Comparison of ENCODE assay signal across 14 cellular contexts in the genomic region with DNA sequence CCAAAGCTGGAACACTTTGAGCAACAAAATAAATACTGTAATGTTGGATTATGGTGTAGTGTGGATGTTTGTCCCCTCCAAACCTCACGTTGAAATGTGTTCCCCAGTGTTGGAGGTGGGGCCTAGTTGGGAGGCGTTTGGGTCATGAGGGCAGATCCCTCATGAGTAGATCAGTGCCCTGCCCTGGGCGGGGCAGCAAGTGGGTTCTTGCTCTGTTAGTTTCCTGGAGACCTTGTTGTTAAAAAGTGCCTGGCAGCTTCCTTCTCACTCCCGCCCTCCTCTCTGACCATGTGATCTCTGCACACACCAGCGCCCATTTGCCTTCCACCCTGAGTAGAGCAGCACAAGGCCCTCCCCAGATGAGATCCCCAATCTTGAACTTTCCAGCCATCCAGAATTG.
A peak's percentile ranks its signal among the peaks of the same experiment; 100 is the strongest.
DNase-seq lines count a peak whose midpoint lies in the region; ATAC-seq, FAIRE-seq and TF ChIP-seq lines count a peak whose summit lies in the region.
"Had no signal": no experiment of that assay in that cellular context is flagged by ENCODE, and none has a peak within 500 bp of the region (broad histone marks: within the 10 kb centered on the region; RNA-seq: fewer than 3 reads in every experiment).

No MANE protein-coding gene starts in this region.

- no peak overlapping the region for H3K27ac ChIP-seq in right atrium auricular region
- no peak overlapping the region for H3K27ac ChIP-seq in keratinocyte (ENCODE audit: control insufficient read depth, insufficient read depth, low read length)
- peak overlapping the region; percentile 54 to 79 (median 72) for H3K27ac ChIP-seq in upper lobe of left lung
- H3K27ac ChIP-seq: C4-2B had no signal

- H3K36me3 ChIP-seq in right atrium auricular region, result no peaks in the 10 kb centered on the region
- H3K36me3 ChIP-seq in keratinocyte (ENCODE audit: control insufficient read depth in 2 of 2, extremely low read depth in 1 of 2, insufficient read depth in 2 of 2, low read length in 2 of 2), result peaks cover 5 to 24% of the 10 kb centered on the region in 2 experiments
- no peaks in the 10 kb centered on the region for H3K36me3 ChIP-seq in upper lobe of left lung

- FAIRE-seq in keratinocyte (lab: Jason Lieb, UNC), result peak; percentile 23
- FAIRE-seq: GM18507 had no signal

- H3K4me1 ChIP-seq in right atrium auricular region, result peaks cover 0 to 79% of the 10 kb centered on the region in 2 donors
- peaks cover 41% of the 10 kb centered on the region for H3K4me1 ChIP-seq in keratinocyte (ENCODE audit: control insufficient read depth, extremely low read depth, insufficient read depth, low read length)
- peaks cover 56 to 85% (median 73%) of the 10 kb centered on the region in 4 donors for H3K4me1 ChIP-seq in upper lobe of left lung

- H3K9me3 ChIP-seq in right atrium auricular region (no peaks in the 10 kb centered on the region), keratinocyte (ENCODE audit: control insufficient read depth, low read depth, low read length) (no peaks in the 10 kb centered on the region), upper lobe of left lung (no peaks in the 10 kb centered on the region)
- H3K9me3 ChIP-seq: HAP-1 had no signal

- H3K9me1 ChIP-seq in keratinocyte (ENCODE audit: control insufficient read depth, extremely low read depth, insufficient read depth, low read length), result peaks cover 21% of the 10 kb centered on the region

- H3K79me2 ChIP-seq in keratinocyte (ENCODE audit: control insufficient read depth, insufficient read depth, low read length), result peaks cover 90% of the 10 kb centered on the region

- peak overlapping the region; percentile 26 to 35 for H3K27ac Mint-ChIP-seq in activated naive CD4-positive, alpha-beta T cell treated with anti-CD3 and anti-CD28 coated beads, Interleukin-2, amount 50 U/mL, for 72 hours

- no peak for TF ChIP-seq EP300 in upper lobe of left lung (IDR thresholded peaks at IDR 0.05)

- no peaks in the 10 kb centered on the region for H3K27me3 ChIP-seq in right atrium auricular region
- H3K27me3 ChIP-seq in keratinocyte (ENCODE audit: control insufficient read depth, extremely low read depth, insufficient read depth, low read length), result no peaks in the 10 kb centered on the region
- H3K27me3 ChIP-seq in upper lobe of left lung, result no peaks in the 10 kb centered on the region

- H2AFZ ChIP-seq in keratinocyte (ENCODE audit: control insufficient read depth, low read length), result no peak overlapping the region

- WGBS in upper lobe of left lung, 2 donors, result 11 to 18% methylated on average over 5 of the region's 5 CpGs

- DNase-seq in Right ventricle myocardium inferior (ENCODE audit: missing footprints) (peak; percentile 70), right atrium auricular region (ENCODE audit: low spot score) (no peak), keratinocyte (ENCODE audit: low read depth, low spot score) (no peak), upper lobe of left lung (peak in 1 of 2 donors; percentile 91), AG08395 (ENCODE audit: low spot score) (no peak), cerebellar cortex (ENCODE audit: low spot score) (no peak)
- DNase-seq in activated naive CD4-positive, alpha-beta T cell treated with anti-CD3 and anti-CD28 coated beads, Interleukin-2, amount 50 U/mL, for 72 hours (ENCODE audit: low spot score in 2 of 2), result no peak
- DNase-seq: cortex of kidney; islet precursor cell; stimulated activated CD4-positive, alpha-beta T cell treated with anti-CD3 and anti-CD28 coated beads, Interleukin-12 subunit alpha, Interleukin-12 subunit beta, amount 100 ng/mL, for 4 hours had no signal

- H3K4me2 ChIP-seq in keratinocyte (ENCODE audit: control insufficient read depth, extremely low read depth, insufficient read depth, low read depth, low read length), result peak overlapping the region; percentile 36

- H3K4me3 ChIP-seq in right atrium auricular region (no peak overlapping the region), keratinocyte (ENCODE audit: control insufficient read depth in 2 of 3, extremely low read depth in 1 of 3, insufficient read depth in 2 of 3, low read depth in 1 of 3, low read length in 3 of 3) (no peak overlapping the region), upper lobe of left lung (no peak overlapping the region)
- H3K4me3 ChIP-seq: HAP-1 had no signal

- TF ChIP-seq CTCF in right atrium auricular region (IDR thresholded peaks at IDR 0.05) (no peak), keratinocyte (optimal IDR thresholded peaks at IDR 0.05 in 1 of 3, IDR thresholded peaks at IDR 0.05 in 1 of 3, conservative IDR thresholded peaks at IDR 0.05 in 1 of 3; ENCODE audit: extremely low read depth in 1 of 3, insufficient read depth in 2 of 3, low read length in 3 of 3) (no peak), upper lobe of left lung (IDR thresholded peaks at IDR 0.05) (no peak)

- H3K9ac ChIP-seq in keratinocyte (ENCODE audit: control insufficient read depth, extremely low read depth, insufficient read depth, low read length), result no peak overlapping the region

- ATAC-seq in Right ventricle myocardium inferior (no peak), upper lobe of left lung (ENCODE audit: low FRiP score in 2 of 2) (peak; percentile 46 to 64), HG03039 (IDR thresholded peaks at IDR 0.05; ENCODE audit: unreplicated experiment) (no peak)
- no peak for ATAC-seq in activated naive CD4-positive, alpha-beta T cell treated with anti-CD3 and anti-CD28 coated beads, Interleukin-2, amount 50 U/mL, for 72 hours

- dilution Hi-C loops in keratinocyte (cut with MboI; ENCODE audit: extremely low pct_ligation_motif_present, low sequenced_read_pairs), result no loop called here

- intact Hi-C loops in Right ventricle myocardium inferior (cut with DNase I), result loop anchor here (5.0 kb wide), 1 partner anchor 63 kb away; no protein-coding TSS in a partner anchor

- no peak for TF ChIP-seq POLR2A in upper lobe of left lung (IDR thresholded peaks at IDR 0.05)

- no peaks in the 10 kb centered on the region for H3K36me3 Mint-ChIP-seq in activated naive CD4-positive, alpha-beta T cell treated with anti-CD3 and anti-CD28 coated beads, Interleukin-2, amount 50 U/mL, for 72 hours

- H3K9me3 Mint-ChIP-seq in activated naive CD4-positive, alpha-beta T cell treated with anti-CD3 and anti-CD28 coated beads, Interleukin-2, amount 50 U/mL, for 72 hours, result no peaks in the 10 kb centered on the region

- H4K20me1 ChIP-seq in keratinocyte (ENCODE audit: control insufficient read depth, extremely low read depth, insufficient read depth, low read length), result peaks cover 55% of the 10 kb centered on the region

Comparison
In these comparisons a context has a peak if more than half of its experiments do, and no peak if none do; other contexts are left out.
1. ATAC-seq: peak in upper lobe of left lung (2 of 2); none in Right ventricle myocardium inferior (single experiment), activated naive CD4-positive, alpha-beta T cell treated with anti-CD3 and anti-CD28 coated beads, Interleukin-2, amount 50 U/mL, for 72 hours (0 of 2) and HG03039 (single experiment).
2. H3K27ac ChIP-seq: peak in upper lobe of left lung (4 of 4); none in right atrium auricular region (0 of 2) and keratinocyte (single experiment).